Comparison of ENCODE assay signal across 9 cellular contexts in genomic region chr10:3036155-3036554, GRCh38. TPM values are rescaled to one million over a fixed set of nuclear protein-coding genes. Genes with fewer than 3 reads are reported as not detected.
DNase-seq lines count a peak whose midpoint lies in the region; ATAC-seq and TF ChIP-seq lines count a peak whose summit lies in the region.
"Had no signal": no experiment of that assay in that cellular context is flagged by ENCODE, and none has a peak within 500 bp of the region (broad histone marks: within the 10 kb centered on the region; RNA-seq: fewer than 3 reads in every experiment).

No MANE protein-coding gene starts in this region.

- H3K27ac ChIP-seq in stomach, result no peak overlapping the region
- H3K27ac ChIP-seq: SJSA1 had no signal

- H3K36me3 ChIP-seq in stomach, result no peaks in the 10 kb centered on the region
- H3K36me3 ChIP-seq: SJSA1 had no signal

- no peaks in the 10 kb centered on the region for H3K4me1 ChIP-seq in stomach

- DNase-seq in medulla oblongata (ENCODE audit: extremely low spot score) (peak; percentile 70), stomach (no peak), DMS153 treated with DMSO at 0.1 percent for 48 hours (lab: John Stamatoyannopoulos, UW; ENCODE audit: unreplicated experiment) (no peak)
- DNase-seq in stimulated activated CD4-positive, alpha-beta T cell treated with anti-CD3 and anti-CD28 coated beads, Interleukin-2, amount 100 ng/mL, for 48 hours, result no peak
- DNase-seq in stimulated activated naive CD4-positive, alpha-beta T cell (lab: John Stamatoyannopoulos, UW), result no peak

- H3K9me3 ChIP-seq in stomach, result no peaks in the 10 kb centered on the region
- H3K9me3 ChIP-seq: SJSA1 had no signal

- intact Hi-C loops in stomach (cut with DNase I; ENCODE audit: low total_unique reads), result no loop called here

- 61 to 77% (median 67%) methylated on average over 6 of the region's 6 CpGs for WGBS in stomach, 5 donors

- H3K27me3 ChIP-seq in stomach, result peaks cover 0 to 6% (median 0%) of the 10 kb centered on the region in 3 donors
- H3K27me3 ChIP-seq: SJSA1 had no signal

- no peak for TF ChIP-seq CTCF in stomach (IDR thresholded peaks at IDR 0.05)

- ATAC-seq in GM18873 (IDR thresholded peaks at IDR 0.05; ENCODE audit: low FRiP score, unreplicated experiment) (peak; percentile 95), GM21723 (IDR thresholded peaks at IDR 0.05; ENCODE audit: unreplicated experiment) (peak; percentile 99), HG03439 (IDR thresholded peaks at IDR 0.05; ENCODE audit: unreplicated experiment) (peak; percentile 69)

- no peak for TF ChIP-seq POLR2A in stomach (IDR thresholded peaks at IDR 0.05)

- no peak for TF ChIP-seq EP300 in stomach (IDR thresholded peaks at IDR 0.05)

- H3K4me3 ChIP-seq in stomach, result no peak overlapping the region
- H3K4me3 ChIP-seq: SJSA1 had no signal

RNA-seq across cellular contexts. Expression of gene PFKP, which starts 31.2 kb away (rescaled TPM):
- total RNA-seq in stomach, result 100 to 1,000 TPM in 1 of 5 donors, 10 to 100 TPM in 4; 11.2 to 155 (median 38.7) TPM
- polyA plus RNA-seq in stomach, result 10 to 100 TPM; 14.1 to 62.9 (median 20.0) TPM
